ENCODE assay signal across 11 cellular contexts in the genomic region with DNA sequence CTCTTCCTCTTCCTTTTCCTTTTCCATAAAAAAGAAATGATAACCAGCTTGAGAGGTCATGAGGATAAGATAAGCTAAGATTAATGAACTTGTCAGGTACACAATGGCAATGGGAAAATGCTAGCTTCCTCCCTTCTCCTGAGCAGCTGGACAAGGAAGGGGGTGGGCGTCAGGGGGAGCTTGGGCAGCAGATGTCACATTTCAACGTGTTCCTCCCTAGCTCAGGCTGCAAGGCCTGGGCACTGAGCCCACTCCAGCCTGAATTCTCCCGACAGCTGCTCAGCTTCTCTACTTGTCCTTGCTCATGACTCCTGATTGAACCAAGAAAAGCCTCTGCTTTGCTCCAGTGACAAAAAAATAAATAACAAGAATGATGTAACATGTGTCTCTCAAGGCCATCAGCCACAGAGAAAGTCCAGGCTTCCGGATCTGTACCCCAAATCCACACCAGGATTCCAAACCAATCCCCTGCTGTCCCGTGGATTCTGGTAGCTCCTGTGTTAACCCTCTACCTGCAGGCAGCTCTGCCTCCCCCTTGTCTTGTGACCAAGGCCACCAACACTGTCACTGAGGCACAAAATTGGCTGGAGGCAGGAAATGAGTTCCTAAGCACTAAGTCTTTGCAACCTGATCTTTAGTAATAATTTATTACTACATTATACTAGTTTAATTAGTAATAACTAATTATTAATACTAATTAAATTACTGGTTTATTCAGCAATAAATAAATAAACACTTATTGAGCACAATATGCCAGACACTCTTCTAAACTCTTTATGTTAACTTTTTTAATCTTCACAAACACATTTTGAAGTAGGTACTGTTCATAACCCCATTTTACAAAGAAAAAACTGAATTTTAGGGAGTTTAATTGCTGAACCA.
DNase-seq lines count a peak whose midpoint lies in the region; ATAC-seq and TF ChIP-seq lines count a peak whose summit lies in the region.
"Had no signal": no experiment of that assay in that cellular context is flagged by ENCODE, and none has a peak within 500 bp of the region (broad histone marks: within the 10 kb centered on the region; RNA-seq: fewer than 3 reads in every experiment).

No MANE protein-coding gene starts in this region.

- H3K4me3 ChIP-seq in adrenal gland = no peak overlapping the region

- H3K4me3 Mint-ChIP-seq in type B pancreatic cell = no peak overlapping the region
- H3K4me3 Mint-ChIP-seq: activated CD4-positive, alpha-beta memory T cell treated with anti-CD3 and anti-CD28 coated beads for 36 hours had no signal

- WGBS in adrenal gland, 4 donors = 6 to 12% (median 11%) methylated on average over 5 of the region's 5 CpGs

- no peaks in the 10 kb centered on the region for H3K36me3 Mint-ChIP-seq in type B pancreatic cell
- H3K36me3 Mint-ChIP-seq: activated CD4-positive, alpha-beta memory T cell treated with anti-CD3 and anti-CD28 coated beads for 36 hours had no signal

- DNase-seq in DMS53 (lab: John Stamatoyannopoulos, UW) (peak; percentile 31), DMS53 treated with DMSO at 0.1 percent for 48 hours (lab: John Stamatoyannopoulos, UW; ENCODE audit: unreplicated experiment) (no peak), adrenal gland (peak; percentile 73 to 96 (median 87)), left colon (peak in 1 of 2 donors; percentile 28), type B pancreatic cell (ENCODE audit: extremely low spot score, unreplicated experiment) (no peak)
- no peak for DNase-seq in activated CD4-positive, alpha-beta T cell treated with anti-CD3 and anti-CD28 coated beads, Interleukin-2, amount 50 U/mL, for 1 hour
- DNase-seq: activated CD4-positive, alpha-beta memory T cell treated with anti-CD3 and anti-CD28 coated beads for 36 hours; NCI-H187 had no signal

- H3K36me3 ChIP-seq in adrenal gland (replicated peaks in 1 of 2) = no peaks in the 10 kb centered on the region

- no peaks in the 10 kb centered on the region for H3K9me3 Mint-ChIP-seq in type B pancreatic cell
- H3K9me3 Mint-ChIP-seq: activated CD4-positive, alpha-beta memory T cell treated with anti-CD3 and anti-CD28 coated beads for 36 hours had no signal

- H3K9me3 ChIP-seq in adrenal gland (replicated peaks in 1 of 3) = no peaks in the 10 kb centered on the region

- H3K27ac ChIP-seq in adrenal gland = peak overlapping the region; percentile 64 to 87 (median 74)
- H3K27ac ChIP-seq: 22Rv1 had no signal

- H3K27me3 Mint-ChIP-seq in type B pancreatic cell = no peaks in the 10 kb centered on the region

- TF ChIP-seq CTCF in adrenal gland (IDR thresholded peaks at IDR 0.05) = no peak
- TF ChIP-seq CTCF in type B pancreatic cell (conservative IDR thresholded peaks at IDR 0.05) = no peak

- intact Hi-C loops in adrenal gland (cut with DNase I) = no loop called here
- intact Hi-C loops in left colon (cut with DNase I, micrococcal nuclease) = no loop called here

- ATAC-seq in left colon (peak; percentile 16), GM19452 (IDR thresholded peaks at IDR 0.05; ENCODE audit: unreplicated experiment) (no peak), GM18505 (IDR thresholded peaks at IDR 0.05; ENCODE audit: unreplicated experiment) (no peak)

- peaks cover 53% of the 10 kb centered on the region for H3K4me1 Mint-ChIP-seq in type B pancreatic cell (ENCODE audit: unreplicated experiment)

- no peaks in the 10 kb centered on the region for H3K27me3 ChIP-seq in adrenal gland

- peaks cover 55% of the 10 kb centered on the region in 2 donors for H3K4me1 ChIP-seq in adrenal gland (replicated peaks in 1 of 2)

- no peak for TF ChIP-seq POLR2A in adrenal gland (IDR thresholded peaks at IDR 0.05)
- no peak for TF ChIP-seq POLR2A in GM18505 (IDR thresholded peaks at IDR 0.05; ENCODE audit: borderline replicate concordance, extremely low read depth, insufficient read depth, insufficient read length)

- H3K27ac Mint-ChIP-seq in type B pancreatic cell = peak overlapping the region; percentile 23
- H3K27ac Mint-ChIP-seq: activated CD4-positive, alpha-beta memory T cell treated with anti-CD3 and anti-CD28 coated beads for 36 hours had no signal

Comparison
In these comparisons a context has a peak if more than half of its experiments do, and no peak if none do; other contexts are left out.
1. DNase-seq: peak in DMS53 (single experiment) and adrenal gland (7 of 7); none in DMS53 treated with DMSO at 0.1 percent for 48 hours (single experiment), type B pancreatic cell (single experiment) and activated CD4-positive, alpha-beta T cell treated with anti-CD3 and anti-CD28 coated beads, Interleukin-2, amount 50 U/mL, for 1 hour (single experiment).